ENCODE assay signal across 11 cellular contexts in genomic region chr13:57424379-57424778, GRCh38.
"Had no signal": no experiment of that assay in that cellular context is flagged by ENCODE, and none has a peak within 500 bp of the region (broad histone marks: within the 10 kb centered on the region; RNA-seq: fewer than 3 reads in every experiment).

No MANE protein-coding gene starts in this region.

- DNase-seq: GM23248, GOT3, H7, H9, HCEC 1CT, HFFc6 had no signal

- FAIRE-seq: H1, H54 had no signal

- H3K4me1 ChIP-seq: HAP-1 had no signal

- ATAC-seq: GM23338, HCT116 had no signal

- H2AFZ ChIP-seq: GM23248, GM23338 had no signal

- H3K4me2 ChIP-seq: GM23338 had no signal

- H3K9me3 ChIP-seq: HAP-1 had no signal

- H3K27ac ChIP-seq: GM23248 had no signal

- H3K4me3 ChIP-seq: GM23248, GM23338, HAP-1 had no signal

- H3K9ac ChIP-seq: GM23248 had no signal

- H3K36me3 ChIP-seq: HAP-1 had no signal
